8 cellular contexts compared by ENCODE assay signal in genomic region chr4:165537028-165537648, GRCh38.
A peak's percentile ranks its signal among the peaks of the same experiment; 100 is the strongest.
DNase-seq lines count a peak whose midpoint lies in the region; ATAC-seq and TF ChIP-seq lines count a peak whose summit lies in the region.

No MANE protein-coding gene starts in this region.

- DNase-seq in AG08396 (ENCODE audit: low spot score): peak; percentile 35
- DNase-seq in NT2/D1 (ENCODE audit: low read depth, low spot score): peak; percentile 27
- peak; percentile 81 for DNase-seq in cerebellar cortex (ENCODE audit: low spot score)
- no peak for DNase-seq in left colon
- DNase-seq in posterior vena cava (ENCODE audit: low spot score): no peak

- no peaks in the 10 kb centered on the region for H3K4me1 ChIP-seq in NT2/D1 (ENCODE audit: insufficient read depth, insufficient read length)

- no peak overlapping the region for H3K4me3 ChIP-seq in NT2/D1 (ENCODE audit: insufficient read length, low read depth)

- ATAC-seq in HG02970 (IDR thresholded peaks at IDR 0.05; ENCODE audit: low FRiP score, unreplicated experiment) (peak; percentile 47), left colon (peak; percentile 49), GM21381 (IDR thresholded peaks at IDR 0.05; ENCODE audit: unreplicated experiment) (no peak)

- H3K27me3 ChIP-seq in NT2/D1 (ENCODE audit: insufficient read depth, insufficient read length): no peaks in the 10 kb centered on the region

- intact Hi-C loops in left colon (cut with DNase I, micrococcal nuclease) (loop anchor here (2.0 to 10.0 kb wide), 2 partner anchors 538 to 556 kb away; no protein-coding TSS in a partner anchor), posterior vena cava (cut with DNase I) (loop anchor here (1.0 to 10.0 kb wide), 3 partner anchors 23 to 560 kb away; no protein-coding TSS in a partner anchor)

- H3K9ac ChIP-seq in NT2/D1 (ENCODE audit: insufficient read length, low read depth): no peak overlapping the region

- no peaks in the 10 kb centered on the region for H3K9me3 ChIP-seq in NT2/D1 (ENCODE audit: insufficient read depth, low read length)

- H3K36me3 ChIP-seq in NT2/D1 (ENCODE audit: insufficient read depth, insufficient read length, low read length): no peaks in the 10 kb centered on the region

- peak; percentile 42 for TF ChIP-seq CTCF in GM12874 (IDR thresholded peaks at IDR 0.05; ENCODE audit: insufficient read depth, low read depth, low read length)

Comparison
In these comparisons a context has a peak if more than half of its experiments do, and no peak if none do; other contexts are left out.
1. DNase-seq: peak in AG08396 (single experiment), NT2/D1 (single experiment) and cerebellar cortex (single experiment); none in left colon (0 of 2) and posterior vena cava (single experiment).